11 cellular contexts compared by ENCODE assay signal in the genomic region with DNA sequence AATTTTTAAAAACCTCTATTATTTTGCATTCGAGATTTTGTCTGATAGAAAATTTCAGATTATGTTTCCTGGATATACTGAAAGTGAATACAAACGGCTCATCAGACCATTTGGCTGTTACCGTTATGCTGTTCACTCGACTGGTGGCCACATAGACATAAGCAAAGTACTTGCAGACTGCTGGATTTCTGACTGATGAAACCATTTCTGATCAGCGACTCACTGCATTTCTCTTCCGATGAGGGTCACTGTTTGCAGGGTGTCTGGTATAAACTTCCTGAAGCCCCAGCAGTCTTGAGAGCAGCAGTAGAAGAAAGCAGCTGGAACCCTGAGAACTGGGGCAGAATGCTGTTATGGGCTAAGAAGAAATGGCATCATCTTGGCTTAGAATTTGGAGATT. TPM values are rescaled to one million over a fixed set of nuclear protein-coding genes. Genes with fewer than 3 reads are reported as not detected.
DNase-seq lines count a peak whose midpoint lies in the region; ATAC-seq and TF ChIP-seq lines count a peak whose summit lies in the region.
"Had no signal": no experiment of that assay in that cellular context is flagged by ENCODE, and none has a peak within 500 bp of the region (broad histone marks: within the 10 kb centered on the region; RNA-seq: fewer than 3 reads in every experiment).

No MANE protein-coding gene starts in this region.

- H3K4me1 Mint-ChIP-seq in MCF 10A (ENCODE audit: insufficient read depth, unreplicated experiment) (peaks cover 45% of the 10 kb centered on the region), CD14-positive monocyte (peaks cover 8% of the 10 kb centered on the region), T-cell (peaks cover 70 to 78% (median 75%) of the 10 kb centered on the region in 3 donors)
- peaks cover 71% of the 10 kb centered on the region for H3K4me1 Mint-ChIP-seq in activated naive CD8-positive, alpha-beta T cell treated with anti-CD3 and anti-CD28 coated beads for 36 hours

- no TSS peak for BruUV-seq in MCF 10A (replicated peaks; lab: Mats Ljungman, UMichigan)

- no peaks in the 10 kb centered on the region for H3K36me3 ChIP-seq in breast epithelium
- H3K36me3 ChIP-seq: right atrium auricular region had no signal

- POLR2A ChIA-PET in MCF 10A (lab: Yijun Ruan, JAX) (interaction anchor here (0.5 to 5.1 kb wide), 8 partner anchors 8 to 1950 kb away, joined by 3 to 46 read pairs (median 4); a partner anchor contains a TSS), T-cell (lab: Charles Lee) (interaction anchor here in 1 of 2 donors (0.7 kb wide), 1 partner anchor 29 kb away, joined by 4 read pairs; no protein-coding TSS in a partner anchor)

- H3K9me3 ChIP-seq in breast epithelium, result no peaks in the 10 kb centered on the region
- no peaks in the 10 kb centered on the region for H3K9me3 ChIP-seq in right cardiac atrium (ENCODE audit: control insufficient read depth, low read length)
- H3K9me3 ChIP-seq: right atrium auricular region had no signal

- H3K4me1 ChIP-seq in breast epithelium (peaks cover 0 to 6% of the 10 kb centered on the region in 2 donors), foreskin keratinocyte (peaks cover 63% of the 10 kb centered on the region), right cardiac atrium (ENCODE audit: control insufficient read depth, insufficient read depth, low read length) (peaks cover 19% of the 10 kb centered on the region)

- CTCF ChIA-PET in MCF 10A (lab: Yijun Ruan, JAX) (interaction anchor here (0.6 kb wide), 1 partner anchor 10 kb away, joined by 4 read pairs; no protein-coding TSS in a partner anchor), T-cell (lab: Charles Lee) (interaction anchor here (0.6 to 1.2 kb wide), 5 partner anchors 11 to 175 kb away, joined by 3 to 10 read pairs (median 4); no protein-coding TSS in a partner anchor)

- H3K36me3 Mint-ChIP-seq in MCF 10A (ENCODE audit: insufficient read depth, unreplicated experiment) (peaks cover 9% of the 10 kb centered on the region), CD14-positive monocyte (peaks cover 4 to 5% of the 10 kb centered on the region in 2 donors), T-cell (peaks cover 25% of the 10 kb centered on the region)
- peaks cover 61% of the 10 kb centered on the region for H3K36me3 Mint-ChIP-seq in activated naive CD8-positive, alpha-beta T cell treated with anti-CD3 and anti-CD28 coated beads for 36 hours

- H3K27me3 ChIP-seq in breast epithelium, result no peaks in the 10 kb centered on the region
- no peaks in the 10 kb centered on the region for H3K27me3 ChIP-seq in foreskin keratinocyte
- H3K27me3 ChIP-seq in right cardiac atrium (ENCODE audit: control insufficient read depth, insufficient read depth), result no peaks in the 10 kb centered on the region
- H3K27me3 ChIP-seq: right atrium auricular region had no signal

- intact Hi-C loops in MCF 10A (cut with micrococcal nuclease) (no loop called here), breast epithelium (cut with DNase I; ENCODE audit: low total_unique reads) (no loop called here), right cardiac atrium (cut with DNase I) (no loop called here), CD14-positive monocyte (cut with micrococcal nuclease) (no loop called here), Right ventricle myocardium inferior (cut with DNase I) (no loop called here)

- ATAC-seq in foreskin keratinocyte (peak; percentile 29), right cardiac atrium (no peak), Right ventricle myocardium inferior (no peak), T-cell (replicated peaks in 1 of 4) (no peak)

- no peak for TF ChIP-seq POLR2A in breast epithelium (IDR thresholded peaks at IDR 0.05)

- H3K27me3 Mint-ChIP-seq in MCF 10A (ENCODE audit: insufficient read depth, unreplicated experiment) (no peaks in the 10 kb centered on the region), CD14-positive monocyte (ENCODE audit: low read depth in 3 of 3) (peaks cover 0 to 2% (median 2%) of the 10 kb centered on the region in 3 donors), T-cell (no peaks in the 10 kb centered on the region)
- H3K27me3 Mint-ChIP-seq in activated naive CD8-positive, alpha-beta T cell treated with anti-CD3 and anti-CD28 coated beads for 36 hours, result no peaks in the 10 kb centered on the region

- H3K27ac ChIP-seq in breast epithelium (no peak overlapping the region), foreskin keratinocyte (peak overlapping the region; percentile 94), right cardiac atrium (ENCODE audit: low read length) (no peak overlapping the region)
- H3K27ac ChIP-seq: right atrium auricular region, VCaP had no signal

- H3K27ac Mint-ChIP-seq in MCF 10A (ENCODE audit: low read depth, unreplicated experiment), result peak overlapping the region; percentile 95
- H3K27ac Mint-ChIP-seq in activated naive CD8-positive, alpha-beta T cell treated with anti-CD3 and anti-CD28 coated beads for 36 hours, result peak overlapping the region; percentile 32
- no peak overlapping the region for H3K27ac Mint-ChIP-seq in CD14-positive monocyte
- no peak overlapping the region for H3K27ac Mint-ChIP-seq in T-cell

- DNase-seq in MCF 10A (ENCODE audit: unreplicated experiment) (peak; percentile 29), breast epithelium (ENCODE audit: low spot score in 2 of 2) (no peak), foreskin keratinocyte (no peak), right cardiac atrium (no peak), CD14-positive monocyte (ENCODE audit: low spot score) (no peak), Right ventricle myocardium inferior (ENCODE audit: missing footprints) (no peak), T-cell (no peak)
- DNase-seq in activated naive CD8-positive, alpha-beta T cell treated with anti-CD3 and anti-CD28 coated beads for 36 hours, result no peak
- DNase-seq: activated gamma-delta T cell treated with Interleukin-2 at 50 U/mL for 16 hours had no signal

- no peaks in the 10 kb centered on the region for H3K9me3 Mint-ChIP-seq in MCF 10A (ENCODE audit: unreplicated experiment)
- peaks cover 8% of the 10 kb centered on the region for H3K9me3 Mint-ChIP-seq in activated naive CD8-positive, alpha-beta T cell treated with anti-CD3 and anti-CD28 coated beads for 36 hours
- peaks cover 0 to 5% (median under 1%) of the 10 kb centered on the region in 7 donors for H3K9me3 Mint-ChIP-seq in CD14-positive monocyte
- H3K9me3 Mint-ChIP-seq in T-cell, result no peaks in the 10 kb centered on the region

- H3K4me3 ChIP-seq in breast epithelium (no peak overlapping the region), right cardiac atrium (ENCODE audit: low read length) (no peak overlapping the region)
- H3K4me3 ChIP-seq: right atrium auricular region had no signal

- TF ChIP-seq CTCF in MCF 10A (IDR thresholded peaks at IDR 0.05; ENCODE audit: unreplicated experiment) (no peak), breast epithelium (IDR thresholded peaks at IDR 0.05) (no peak), foreskin keratinocyte (conservative IDR thresholded peaks at IDR 0.05) (no peak), CD14-positive monocyte (IDR thresholded peaks at IDR 0.05) (no peak)

- 46% methylated on average over 6 of the region's 6 CpGs for WGBS in right cardiac atrium

- H3K4me3 Mint-ChIP-seq in MCF 10A (ENCODE audit: unreplicated experiment) (no peak overlapping the region), CD14-positive monocyte (no peak overlapping the region), T-cell (peak overlapping the region in 1 of 3 donors; percentile 7)
- no peak overlapping the region for H3K4me3 Mint-ChIP-seq in activated naive CD8-positive, alpha-beta T cell treated with anti-CD3 and anti-CD28 coated beads for 36 hours

RNA-seq across cellular contexts. Expression of a gene that starts 17.7 kb away (rescaled TPM):
- total RNA-seq in MCF 10A (2022) (33.1 and 37.4 TPM in 2 replicates), breast epithelium (10 to 100 TPM; 61.6 to 83.2 (median 75.7) TPM), foreskin keratinocyte (48.5 and 56.1 TPM in 2 replicates), right cardiac atrium (10 to 100 TPM; 33.0 to 41.9 (median 38.7) TPM), Right ventricle myocardium inferior (35.5 TPM), T-cell (10 to 100 TPM; 20.5 to 25.9 (median 23.7) TPM)
- total RNA-seq in activated naive CD8-positive, alpha-beta T cell treated with anti-CD3 and anti-CD28 coated beads for 36 hours, result 10 to 100 TPM; 63.4 to 64.4 TPM
- polyA plus RNA-seq in foreskin keratinocyte (25.4 and 27.1 TPM in 2 replicates), right cardiac atrium (24.1 TPM), CD14-positive monocyte (1 to 10 TPM; 7.2 to 8.1 TPM)

Comparison
In these comparisons a context has a peak if more than half of its experiments do, and no peak if none do; other contexts are left out.
1. H3K27ac Mint-ChIP-seq: peak in MCF 10A (single experiment) and activated naive CD8-positive, alpha-beta T cell treated with anti-CD3 and anti-CD28 coated beads for 36 hours (single experiment); none in CD14-positive monocyte (0 of 7) and T-cell (0 of 2).